8 cellular contexts compared by ENCODE assay signal in genomic region chr5:135399838-135400542, GRCh38.
A peak's percentile ranks its signal among the peaks of the same experiment; 100 is the strongest.
DNase-seq lines count a peak whose midpoint lies in the region; ATAC-seq and TF ChIP-seq lines count a peak whose summit lies in the region.

No MANE protein-coding gene starts in this region.

- H3K4me3 Mint-ChIP-seq in stimulated activated naive B cell treated with anti-CD40 and anti-IgM and Interleukin-4, amounts not matched to agents 10 μg/mL and 1 μg/mL and 100 μg/mL, for 72 hours, result peak overlapping the region; percentile 90 to 98

- no peak for ATAC-seq in stimulated activated naive B cell treated with anti-CD40 and anti-IgM and Interleukin-4, amounts not matched to agents 10 μg/mL and 1 μg/mL and 100 μg/mL, for 72 hours (replicated peaks)
- no peak for ATAC-seq in GM21526 (IDR thresholded peaks at IDR 0.05; ENCODE audit: low FRiP score, unreplicated experiment)

- H3K9me3 Mint-ChIP-seq in stimulated activated naive B cell treated with anti-CD40 and anti-IgM and Interleukin-4, amounts not matched to agents 10 μg/mL and 1 μg/mL and 100 μg/mL, for 72 hours, result peaks cover 0 to 1% of the 10 kb centered on the region in 2 donors

- DNase-seq in NCI-H82 (lab: John Stamatoyannopoulos, UW) (peak; percentile 25), NCI-H82 treated with DMSO at 0.1 percent for 48 hours (lab: John Stamatoyannopoulos, UW; ENCODE audit: unreplicated experiment) (no peak), WERI-Rb-1 (no peak), iPS DF 19.7 (ENCODE audit: low read depth, low spot score) (peak; percentile 73), nucleus accumbens (lab: John Stamatoyannopoulos, UW) (no peak)
- DNase-seq in stimulated activated naive B cell treated with anti-CD40 and anti-IgM and Interleukin-4, amounts not matched to agents 10 μg/mL and 1 μg/mL and 100 μg/mL, for 72 hours, result no peak
- no peak for DNase-seq in activated effector memory CD4-positive, alpha-beta T cell treated with Interleukin-2 at 50 U/mL for 16 hours

- H3K27me3 Mint-ChIP-seq in stimulated activated naive B cell treated with anti-CD40 and anti-IgM and Interleukin-4, amounts not matched to agents 10 μg/mL and 1 μg/mL and 100 μg/mL, for 72 hours, result no peaks in the 10 kb centered on the region

- H3K4me3 ChIP-seq in WERI-Rb-1 (ENCODE audit: low read depth, low read length), result peak overlapping the region; percentile 94

- peaks cover 28% of the 10 kb centered on the region for H3K36me3 ChIP-seq in WERI-Rb-1

- H3K27ac ChIP-seq in WERI-Rb-1, result peak overlapping the region; percentile 94

- H3K27me3 ChIP-seq in WERI-Rb-1 (ENCODE audit: insufficient read depth, low read depth, severe bottlenecking), result no peaks in the 10 kb centered on the region

- TF ChIP-seq CTCF in WERI-Rb-1 (IDR thresholded peaks at IDR 0.05; ENCODE audit: low read depth, low read length), result no peak

- peak overlapping the region; percentile 98 for H3K27ac Mint-ChIP-seq in stimulated activated naive B cell treated with anti-CD40 and anti-IgM and Interleukin-4, amounts not matched to agents 10 μg/mL and 1 μg/mL and 100 μg/mL, for 72 hours

- peaks cover 34 to 48% of the 10 kb centered on the region in 2 donors for H3K4me1 Mint-ChIP-seq in stimulated activated naive B cell treated with anti-CD40 and anti-IgM and Interleukin-4, amounts not matched to agents 10 μg/mL and 1 μg/mL and 100 μg/mL, for 72 hours

- H3K9me3 ChIP-seq in WERI-Rb-1 (ENCODE audit: severe bottlenecking), result no peaks in the 10 kb centered on the region

- H3K36me3 Mint-ChIP-seq in stimulated activated naive B cell treated with anti-CD40 and anti-IgM and Interleukin-4, amounts not matched to agents 10 μg/mL and 1 μg/mL and 100 μg/mL, for 72 hours, result peaks cover 2 to 12% of the 10 kb centered on the region in 2 donors

Comparison
In these comparisons a context has a peak if more than half of its experiments do, and no peak if none do; other contexts are left out.
1. DNase-seq: peak in NCI-H82 (single experiment) and iPS DF 19.7 (single experiment); none in NCI-H82 treated with DMSO at 0.1 percent for 48 hours (single experiment), WERI-Rb-1 (single experiment), stimulated activated naive B cell treated with anti-CD40 and anti-IgM and Interleukin-4, amounts not matched to agents 10 μg/mL and 1 μg/mL and 100 μg/mL, for 72 hours (single experiment), nucleus accumbens (0 of 56) and activated effector memory CD4-positive, alpha-beta T cell treated with Interleukin-2 at 50 U/mL for 16 hours (single experiment).